ENCODE assay signal across 1 cellular context in the genomic region with DNA sequence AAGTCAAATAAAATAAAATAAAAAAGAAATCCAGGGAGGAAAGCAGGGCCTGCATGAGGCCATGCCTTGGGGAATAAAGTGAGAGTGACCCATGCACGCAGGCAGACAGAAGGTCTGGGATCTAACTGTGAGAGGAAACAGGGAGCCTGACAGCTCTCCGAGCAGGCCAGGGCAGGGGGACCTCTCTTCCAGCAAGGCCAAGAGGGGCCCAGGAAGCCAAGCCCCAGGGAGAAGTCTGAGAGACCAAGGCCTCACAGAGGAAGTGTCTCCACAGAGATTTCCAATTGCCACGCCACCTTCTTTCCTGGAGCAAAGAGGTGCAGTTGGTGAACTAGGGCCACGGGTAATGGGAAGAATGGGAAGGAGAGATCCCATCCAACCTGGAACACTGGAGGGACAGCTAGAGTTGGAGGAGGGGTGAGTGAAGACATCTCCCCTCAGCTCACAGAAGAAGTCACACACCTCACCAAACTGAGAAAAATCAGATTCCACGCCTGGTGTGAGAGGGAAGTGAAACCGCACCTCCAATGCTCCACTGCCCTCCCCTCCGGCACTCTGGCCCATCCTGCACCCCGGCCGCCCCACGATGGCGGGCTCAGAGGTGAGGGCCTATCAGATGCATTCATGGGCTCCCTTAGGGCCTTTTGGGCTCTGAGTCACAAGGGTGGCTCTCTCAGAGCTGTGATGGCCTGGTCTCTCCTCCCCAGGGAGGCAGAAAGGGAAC.
TF ChIP-seq lines count a peak whose summit lies in the region.

No MANE protein-coding gene starts in this region.

TF ChIP-seq in IMR-90, 13 proteins besides CTCF, POLR2A, EP300 and RAD21 (continued from another document):
- TF ChIP-seq RFX5 (IDR thresholded peaks at IDR 0.05; ENCODE audit: low read depth, low read length), result no peak
- no peak for TF ChIP-seq BHLHE40 (IDR thresholded peaks at IDR 0.05; ENCODE audit: low read depth, low read length)
- TF ChIP-seq NFE2L2 (IDR thresholded peaks at IDR 0.05; ENCODE audit: low read depth, low read length), result no peak
- TF ChIP-seq CHD1 (IDR thresholded peaks at IDR 0.05; ENCODE audit: low read depth, low read length), result no peak
- TF ChIP-seq, protein P1, sequence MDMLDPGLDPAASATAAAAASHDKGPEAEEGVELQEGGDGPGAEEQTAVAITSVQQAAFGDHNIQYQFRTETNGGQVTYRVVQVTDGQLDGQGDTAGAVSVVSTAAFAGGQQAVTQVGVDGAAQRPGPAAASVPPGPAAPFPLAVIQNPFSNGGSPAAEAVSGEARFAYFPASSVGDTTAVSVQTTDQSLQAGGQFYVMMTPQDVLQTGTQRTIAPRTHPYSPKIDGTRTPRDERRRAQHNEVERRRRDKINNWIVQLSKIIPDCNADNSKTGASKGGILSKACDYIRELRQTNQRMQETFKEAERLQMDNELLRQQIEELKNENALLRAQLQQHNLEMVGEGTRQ (IDR thresholded peaks at IDR 0.05; ENCODE audit: low read depth, low read length), result no peak
- TF ChIP-seq CEBPB (IDR thresholded peaks at IDR 0.05; ENCODE audit: low read depth, low read length), result no peak
- no peak for TF ChIP-seq MAZ (IDR thresholded peaks at IDR 0.05; ENCODE audit: borderline replicate concordance, low read depth, low read length)
- no peak for TF ChIP-seq MXI1 (IDR thresholded peaks at IDR 0.05; ENCODE audit: borderline replicate concordance, low read depth, low read length)
- no peak for TF ChIP-seq RCOR1 (IDR thresholded peaks at IDR 0.05; ENCODE audit: insufficient replicate concordance, low read length)
- TF ChIP-seq MAFK (IDR thresholded peaks at IDR 0.05; ENCODE audit: low read depth, low read length), result no peak
TF ChIP-seq in IMR-90: peak in this region for 0.
